ENCODE assay signal across 8 cellular contexts in the genomic region with DNA sequence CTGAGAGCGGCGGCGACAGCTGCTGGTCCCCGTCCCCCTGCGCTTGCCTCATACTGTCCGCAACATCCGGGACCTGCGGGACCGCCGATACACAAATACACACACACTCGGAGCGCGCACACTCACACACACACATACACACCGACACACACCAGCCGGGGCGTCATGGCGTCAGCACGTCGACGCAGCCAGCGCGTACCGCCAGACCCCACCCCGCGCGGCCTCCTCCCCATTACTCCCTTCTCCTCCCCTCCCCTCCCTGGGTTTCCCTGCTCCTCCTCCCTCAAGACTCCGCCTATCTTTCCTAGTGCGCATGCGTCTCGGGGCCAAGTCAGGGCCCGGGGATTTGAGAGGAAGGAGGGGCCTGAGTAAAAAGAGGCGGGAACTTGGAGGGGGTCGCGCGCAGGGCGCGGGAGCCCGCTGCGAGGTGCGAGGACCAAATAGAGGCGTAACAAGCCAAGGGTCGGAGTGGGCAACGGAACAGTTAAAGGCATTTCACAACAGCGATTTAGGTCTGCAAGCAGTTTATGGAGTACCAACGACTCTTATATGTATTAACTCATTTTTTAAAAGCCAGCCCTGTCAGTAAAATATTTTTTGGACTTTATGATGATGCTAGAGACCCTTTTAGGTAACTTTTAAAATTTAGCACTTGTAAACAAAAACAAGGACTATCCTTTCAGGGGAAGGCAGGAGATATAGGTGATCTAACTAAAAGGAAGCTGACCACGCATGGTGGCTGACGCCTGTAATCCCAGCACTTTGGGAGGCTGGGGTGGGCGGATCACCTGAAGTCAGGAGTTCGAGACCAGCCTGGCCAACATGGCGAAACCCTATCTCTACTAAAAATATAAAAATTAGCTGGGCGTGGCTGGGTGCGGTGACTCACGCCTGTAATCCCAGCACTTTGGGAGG. TPM values are rescaled to one million over a fixed set of nuclear protein-coding genes. Genes with fewer than 3 reads are reported as not detected.
DNase-seq lines count a peak whose midpoint lies in the region; ATAC-seq and TF ChIP-seq lines count a peak whose summit lies in the region.

A gene (minus strand): TSS at position 165 of the 915 bp plus-strand sequence. CDS start 55,287 bp downstream, outside the sequence.

- peak; percentile 84 for ATAC-seq in HG03439 (IDR thresholded peaks at IDR 0.05; ENCODE audit: unreplicated experiment)
- ATAC-seq in activated CD4-positive, alpha-beta T cell treated with anti-CD3 and anti-CD28 coated beads for 36 hours: peak; percentile 96

- TF ChIP-seq CTCF in choroid plexus epithelial cell (conservative IDR thresholded peaks at IDR 0.05; ENCODE audit: low read depth, low read length): no peak

- peak; percentile 59 for TF ChIP-seq POLR2A in GM19099 (IDR thresholded peaks at IDR 0.05; ENCODE audit: extremely low read depth, insufficient read length, low read depth)

- CTCF ChIA-PET in activated CD4-positive, alpha-beta T cell treated with anti-CD3 and anti-CD28 coated beads for 36 hours (lab: Charles Lee): interaction anchor here (0.6 to 2.1 kb wide), 4 partner anchors 9 to 728 kb away, joined by 3 to 9 read pairs (median 6); no protein-coding TSS in a partner anchor

- H3K27me3 Mint-ChIP-seq in activated CD4-positive, alpha-beta T cell treated with anti-CD3 and anti-CD28 coated beads for 36 hours: no peaks in the 10 kb centered on the region

- peak within 1 kb of the TSS; percentile 95 for H3K4me3 Mint-ChIP-seq in activated CD4-positive, alpha-beta T cell treated with anti-CD3 and anti-CD28 coated beads for 36 hours

- H3K36me3 Mint-ChIP-seq in activated CD4-positive, alpha-beta T cell treated with anti-CD3 and anti-CD28 coated beads for 36 hours (ENCODE audit: low read depth): peaks cover 31% of the 10 kb centered on the region

- H3K4me3 ChIP-seq in choroid plexus epithelial cell (ENCODE audit: low read depth, low read length): peak within 1 kb of the TSS; percentile 73

- peak; percentile 99 for DNase-seq in AG20443 (ENCODE audit: low spot score)
- peak; percentile 99 for DNase-seq in NCI-H524 (lab: John Stamatoyannopoulos, UW)
- DNase-seq in activated CD4-positive, alpha-beta T cell treated with anti-CD3 and anti-CD28 coated beads for 36 hours: peak; percentile 100
- peak; percentile 100 for DNase-seq in choroid plexus epithelial cell (ENCODE audit: low read depth)
- peak; percentile 99 for DNase-seq in kidney glomerular epithelial cell (lab: John Stamatoyannopoulos, UW)
- peak; percentile 97 to 100 for DNase-seq in stimulated activated CD4-positive, alpha-beta T cell treated with anti-CD3 and anti-CD28 coated beads, Interleukin-1b, Interleukin-23, amount 100 ng/mL, for 1 hour (ENCODE audit: low read depth in 2 of 2)

- H3K27ac Mint-ChIP-seq in activated CD4-positive, alpha-beta T cell treated with anti-CD3 and anti-CD28 coated beads for 36 hours: peak within 1 kb of the TSS; percentile 96

- no peaks in the 10 kb centered on the region for H3K9me3 Mint-ChIP-seq in activated CD4-positive, alpha-beta T cell treated with anti-CD3 and anti-CD28 coated beads for 36 hours (ENCODE audit: low read depth)

- peaks cover 39% of the 10 kb centered on the region for H3K4me1 Mint-ChIP-seq in activated CD4-positive, alpha-beta T cell treated with anti-CD3 and anti-CD28 coated beads for 36 hours

- POLR2A ChIA-PET in activated CD4-positive, alpha-beta T cell treated with anti-CD3 and anti-CD28 coated beads for 36 hours (lab: Charles Lee): interaction anchor here (0.9 kb wide), 1 partner anchor 69 kb away, joined by 3 read pairs; no protein-coding TSS in a partner anchor

- intact Hi-C loops in activated CD4-positive, alpha-beta T cell treated with anti-CD3 and anti-CD28 coated beads for 36 hours (cut with DNase I, micrococcal nuclease): loop anchor here (1.0 to 5.0 kb wide), 17 partner anchors 10 to 769 kb away; a partner anchor contains a TSS

RNA-seq across cellular contexts. Expression of the gene that starts here (rescaled TPM):
- 10 to 100 TPM; 57.0 to 64.6 TPM for total RNA-seq in activated CD4-positive, alpha-beta T cell treated with anti-CD3 and anti-CD28 coated beads for 36 hours

Comparison
In these comparisons a context has a peak if more than half of its experiments do, and no peak if none do; other contexts are left out.
1. Peak in every context shown above with its lines: DNase-seq, ATAC-seq and H3K4me3 ChIP-seq.